In the genomic region with DNA sequence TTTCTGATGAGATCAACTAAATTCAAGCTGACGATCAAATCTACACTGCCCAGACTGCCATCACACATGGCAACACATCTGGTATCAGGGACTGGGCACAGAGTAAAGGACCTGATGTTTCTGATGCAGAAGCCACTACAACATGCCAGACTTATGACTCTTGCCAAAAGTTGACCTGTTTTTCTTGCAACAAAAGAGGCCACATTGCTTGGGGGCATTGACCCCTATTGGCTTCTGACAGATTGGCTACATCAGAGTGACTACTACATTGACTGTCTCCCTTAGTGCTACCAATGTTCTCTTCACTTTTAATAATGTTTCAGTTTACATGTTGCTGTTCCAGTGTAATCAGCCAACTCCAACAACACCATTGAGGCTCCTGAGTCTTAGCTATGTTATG, we compare ENCODE assay signal across 29 cellular contexts. TPM values are rescaled to one million over a fixed set of nuclear protein-coding genes. Genes with fewer than 3 reads are reported as not detected.
"Had no signal": no experiment of that assay in that cellular context is flagged by ENCODE, and none has a peak within 500 bp of the region (broad histone marks: within the 10 kb centered on the region; RNA-seq: fewer than 3 reads in every experiment).

No MANE protein-coding gene starts in this region.

- H3K36me3 ChIP-seq: ascending aorta, cardiac muscle cell had no signal

- H3K4me1 ChIP-seq: ascending aorta had no signal

- H3K27me3 ChIP-seq: ascending aorta, cardiac muscle cell had no signal

- H3K9me3 ChIP-seq: ascending aorta had no signal

- FAIRE-seq: bronchial epithelial cell, TTC549 had no signal

- ATAC-seq: activated CD8-positive, alpha-beta memory T cell treated with anti-CD3 and anti-CD28 coated beads, Interleukin-2, amount 10 ng/mL, durations not matched to agents 7 days and 5 days; activated CD8-positive, alpha-beta T cell treated with anti-CD3 and anti-CD28 coated beads, Interleukin-2, amount 10 ng/mL, durations not matched to agents 7 days and 5 days; activated naive CD8-positive, alpha-beta T cell treated with anti-CD3 and anti-CD28 coated beads, Interleukin-2, amount 50 U/mL, for 24 hours had no signal

- H3K4me3 ChIP-seq: ascending aorta, cardiac muscle cell had no signal

- DNase-seq: activated B cell treated with CpG ODN at 0.5 μM for 24 hours; activated CD4-positive, alpha-beta memory T cell treated with anti-CD3 and anti-CD28 coated beads, Interleukin-2, amount 10 ng/mL, durations not matched to agents 7 days and 5 days; activated CD4-positive, alpha-beta T cell treated with anti-CD3 and anti-CD28 coated beads for 48 hours; activated CD4-positive, alpha-beta T cell treated with anti-CD3 and anti-CD28 coated beads, Interleukin-2, amount 10 ng/mL, durations not matched to agents 7 days and 5 days; activated CD4-positive, alpha-beta T cell treated with anti-CD3 and anti-CD28 coated beads, Interleukin-2, amount 50 U/mL, for 48 hours; activated CD4-positive, CD25-positive, alpha-beta regulatory T cell treated with anti-CD3 and anti-CD28 coated beads, Interleukin-2, amount 50 U/mL, for 72 hours; activated CD8-positive, alpha-beta memory T cell treated with anti-CD3 and anti-CD28 coated beads for 24 hours; activated CD8-positive, alpha-beta memory T cell treated with anti-CD3 and anti-CD28 coated beads, Interleukin-2, amount 10 ng/mL, durations not matched to agents 7 days and 5 days; activated CD8-positive, alpha-beta memory T cell treated with anti-CD3 and anti-CD28 coated beads, Interleukin-2, amount 50 U/mL, for 48 hours; activated CD8-positive, alpha-beta T cell treated with anti-CD3 and anti-CD28 coated beads, Interleukin-2, amount 10 ng/mL, durations not matched to agents 7 days and 5 days; activated effector memory CD4-positive, alpha-beta T cell treated with Interleukin-2 at 50 U/mL for 16 hours; activated gamma-delta T cell; activated naive CD4-positive, alpha-beta T cell treated with anti-CD3 and anti-CD28 coated beads, Interleukin-2, amount 10 ng/mL, durations not matched to agents 7 days and 5 days; activated naive CD4-positive, alpha-beta T cell treated with Interleukin-2 at 50 U/mL for 16 hours; activated naive CD8-positive, alpha-beta T cell treated with anti-CD3 and anti-CD28 coated beads, Interleukin-2, amount 10 ng/mL, durations not matched to agents 7 days and 5 days; activated naive CD8-positive, alpha-beta T cell treated with anti-CD3 and anti-CD28 coated beads, Interleukin-2, amount 50 U/mL, for 24 hours; activated T-cell treated with anti-CD3 and anti-CD28 coated beads, Interleukin-2, amount 50 U/mL, for 24 hours; activated T-cell treated with anti-CD3 and anti-CD28 coated beads, Interleukin-2, amount 50 U/mL, for 48 hours; amygdala; anterior cingulate cortex; caudate nucleus; cerebellar nuclear complex; T-helper 2 cell; T-helper 9 cell had no signal

- H3K27ac ChIP-seq: ascending aorta, cardiac muscle cell, VCaP had no signal

RNA-seq across cellular contexts. Expression of gene SMIM10, which starts 15.3 kb away (rescaled TPM):
- total RNA-seq: bronchial epithelial cell had no signal

RNA-seq across cellular contexts. Expression of gene RTL8B, which starts 46.8 kb away (rescaled TPM):
- total RNA-seq: activated B cell treated with CpG ODN at 0.5 μM for 24 hours had no signal
